ENCODE assay signal across 23 cellular contexts in the genomic region with DNA sequence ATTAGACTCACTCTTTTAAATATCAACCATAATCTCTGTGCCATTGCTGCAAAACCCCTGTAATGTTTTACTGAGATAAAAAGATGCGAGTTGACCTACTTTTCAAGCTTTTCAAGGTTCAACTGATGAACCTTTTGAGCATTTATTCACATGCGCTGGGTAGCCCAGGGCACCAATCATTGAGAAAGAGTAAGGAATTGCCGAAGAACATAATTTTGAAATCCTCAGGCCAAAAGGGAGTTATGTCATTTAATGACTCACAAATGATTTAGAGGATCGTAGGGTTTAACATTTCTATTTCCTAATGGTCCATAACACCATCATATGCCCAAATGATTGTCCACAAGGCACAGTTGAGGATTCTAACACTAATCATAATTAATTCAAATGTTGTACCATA. TPM values are rescaled to one million over a fixed set of nuclear protein-coding genes. Genes with fewer than 3 reads are reported as not detected.
"Had no signal": no experiment of that assay in that cellular context is flagged by ENCODE, and none has a peak within 500 bp of the region (broad histone marks: within the 10 kb centered on the region; RNA-seq: fewer than 3 reads in every experiment).

No MANE protein-coding gene starts in this region.

- H3K36me3 ChIP-seq: left lung, right lobe of liver, thoracic aorta, upper lobe of right lung had no signal

- H3K27ac Mint-ChIP-seq: activated naive CD4-positive, alpha-beta T cell treated with anti-CD3 and anti-CD28 coated beads, Interleukin-2, amount 50 U/mL, for 72 hours; activated T-helper 17 cell treated with anti-CD3 and anti-CD28 coated beads, Interleukin-2, amount 50 U/mL, for 72 hours; immature natural killer cell; naive thymus-derived CD4-positive, alpha-beta T cell had no signal

- H2AFZ ChIP-seq: hepatocyte had no signal

- H3K4me3 ChIP-seq: coronary artery, hepatocyte, left lung, lung, right lobe of liver, thoracic aorta, upper lobe of right lung had no signal

- H3K4me2 ChIP-seq: hepatocyte had no signal

- H3K4me3 Mint-ChIP-seq: activated T-helper 17 cell treated with anti-CD3 and anti-CD28 coated beads, Interleukin-2, amount 50 U/mL, for 72 hours; immature natural killer cell; naive thymus-derived CD4-positive, alpha-beta T cell; neural crest cell had no signal

- H3K79me2 ChIP-seq: hepatocyte had no signal

- H3K4me1 Mint-ChIP-seq: activated T-helper 17 cell treated with anti-CD3 and anti-CD28 coated beads, Interleukin-2, amount 50 U/mL, for 72 hours; immature natural killer cell had no signal

- ATAC-seq: activated naive CD4-positive, alpha-beta T cell treated with anti-CD3 and anti-CD28 coated beads, Interleukin-2, amount 50 U/mL, for 72 hours; activated T-helper 17 cell treated with anti-CD3 and anti-CD28 coated beads, Interleukin-2, amount 50 U/mL, for 72 hours; left lung; naive thymus-derived CD4-positive, alpha-beta T cell; right lobe of liver; upper lobe of right lung had no signal

- H3K9me3 ChIP-seq: left lung, right lobe of liver, thoracic aorta, upper lobe of right lung had no signal

- H3K27ac ChIP-seq: coronary artery, hepatocyte, left lung, right lobe of liver, thoracic aorta, upper lobe of right lung had no signal

- H3K4me1 ChIP-seq: left lung, right lobe of liver, upper lobe of right lung had no signal

- H3K27me3 ChIP-seq: hepatocyte, left lung, right lobe of liver, upper lobe of right lung had no signal

- H3K27me3 Mint-ChIP-seq: activated T-helper 17 cell treated with anti-CD3 and anti-CD28 coated beads, Interleukin-2, amount 50 U/mL, for 72 hours had no signal

- DNase-seq: activated T-cell treated with anti-CD3 and anti-CD28 coated beads, Interleukin-2, amount 50 U/mL, for 1 hour; cerebellar nuclear complex; glutamatergic neuron; immature natural killer cell; kidney glomerular epithelial cell; left lung; naive thymus-derived CD4-positive, alpha-beta T cell; occipital lobe; right lobe of liver; stimulated activated CD4-positive, alpha-beta T cell treated with anti-CD3 and anti-CD28 coated beads, Interleukin-2, amount 100 ng/mL, for 48 hours; stimulated activated CD8-positive, alpha-beta memory T cell treated with anti-CD3 and anti-CD28 coated beads, Interleukin-4, amount 100 ng/mL, for 48 hours; stimulated activated naive CD4-positive, alpha-beta T cell; T-helper 1 cell; upper lobe of right lung had no signal

- H3K9me3 Mint-ChIP-seq: activated naive CD4-positive, alpha-beta T cell treated with anti-CD3 and anti-CD28 coated beads, Interleukin-2, amount 50 U/mL, for 72 hours; activated T-helper 17 cell treated with anti-CD3 and anti-CD28 coated beads, Interleukin-2, amount 50 U/mL, for 72 hours; immature natural killer cell; neural crest cell had no signal

RNA-seq across cellular contexts. Expression of a gene that starts 20.2 kb away (rescaled TPM):
- total RNA-seq: activated naive CD4-positive, alpha-beta T cell treated with anti-CD3 and anti-CD28 coated beads, Interleukin-2, amount 50 U/mL, for 72 hours; activated T-helper 17 cell treated with anti-CD3 and anti-CD28 coated beads, Interleukin-2, amount 50 U/mL, for 72 hours; epithelial cell of proximal tubule; fibroblast of lung; hepatocyte; left lung; lung; naive thymus-derived CD4-positive, alpha-beta T cell; right lobe of liver; upper lobe of right lung had no signal
- polyA plus RNA-seq: hepatocyte; immature natural killer cell; naive thymus-derived CD4-positive, alpha-beta T cell had no signal

RNA-seq across cellular contexts. Expression of a gene that starts 37.6 kb away (rescaled TPM):
- total RNA-seq: activated naive CD4-positive, alpha-beta T cell treated with anti-CD3 and anti-CD28 coated beads, Interleukin-2, amount 50 U/mL, for 72 hours; activated T-helper 17 cell treated with anti-CD3 and anti-CD28 coated beads, Interleukin-2, amount 50 U/mL, for 72 hours; fibroblast of lung; left lung; right lobe of liver; upper lobe of right lung had no signal
- polyA plus RNA-seq: fibroblast of lung; naive thymus-derived CD4-positive, alpha-beta T cell had no signal
